In genomic region chr7:116863168-116863670, GRCh38 we compare ENCODE assay signal across 8 cellular contexts. TPM values are rescaled to one million over a fixed set of nuclear protein-coding genes. Genes with fewer than 3 reads are reported as not detected.
DNase-seq lines count a peak whose midpoint lies in the region; ATAC-seq and TF ChIP-seq lines count a peak whose summit lies in the region.

No MANE protein-coding gene starts in this region.

- H3K4me1 ChIP-seq in mucosa of stomach (ENCODE audit: control insufficient read depth, insufficient read depth, low read length) (peaks cover 5% of the 10 kb centered on the region), aorta (ENCODE audit: control insufficient read depth in 1 of 2, insufficient read depth in 2 of 2, low read length in 2 of 2) (peaks cover 0 to 5% of the 10 kb centered on the region in 2 donors)

- H3K4me3 ChIP-seq in GM12865 (ENCODE audit: low read depth, low read length) = peak overlapping the region; percentile 90
- peak overlapping the region; percentile 78 for H3K4me3 ChIP-seq in epithelial cell of esophagus (ENCODE audit: low read length)
- H3K4me3 ChIP-seq in mucosa of stomach (ENCODE audit: low read length) = peak overlapping the region; percentile 76
- peak overlapping the region; percentile 75 to 95 for H3K4me3 ChIP-seq in aorta (ENCODE audit: low read length in 2 of 2)

- 0% methylated on average over 15 of the region's 15 CpGs for WGBS in aorta, 2 donors

- peak overlapping the region; percentile 93 for H3K9ac ChIP-seq in mucosa of stomach (ENCODE audit: low read length)

- DNase-seq in A172 (ENCODE audit: low spot score) = peak; percentile 8
- DNase-seq in GM12865 (ENCODE audit: low read depth) = peak; percentile 19
- peak; percentile 11 for DNase-seq in epithelial cell of esophagus (ENCODE audit: low read depth)
- no peak for DNase-seq in aorta

- H3K27me3 ChIP-seq in mucosa of stomach (ENCODE audit: control insufficient read depth, insufficient read depth, low read length) (no peaks in the 10 kb centered on the region), aorta (ENCODE audit: control insufficient read depth in 1 of 2, insufficient read depth in 2 of 2, low read length in 1 of 2) (no peaks in the 10 kb centered on the region)

- H3K27ac ChIP-seq in aorta (ENCODE audit: low read depth in 1 of 2, low read length in 2 of 2) = peak overlapping the region; percentile 80 to 87

- intact Hi-C loops in aorta (cut with DNase I) = no loop called here

- peak; percentile 7 for ATAC-seq in HG03432 (IDR thresholded peaks at IDR 0.05; ENCODE audit: unreplicated experiment)
- peak; percentile 44 for ATAC-seq in SK-N-SH treated with all-trans-retinoic acid at 6 μM for 48 hours
- ATAC-seq in aorta (ENCODE audit: low FRiP score) = no peak
- ATAC-seq in GM19328 (IDR thresholded peaks at IDR 0.05; ENCODE audit: unreplicated experiment) = no peak

- TF ChIP-seq CTCF in GM12865 (IDR thresholded peaks at IDR 0.05; ENCODE audit: insufficient read depth, low read depth, low read length, missing control alignments) (no peak), epithelial cell of esophagus (IDR thresholded peaks at IDR 0.05; ENCODE audit: insufficient read depth, low read depth, low read length, missing control alignments) (no peak)

- H3K9me3 ChIP-seq in mucosa of stomach (ENCODE audit: control insufficient read depth, low read length) (no peaks in the 10 kb centered on the region), aorta (ENCODE audit: control insufficient read depth, low read length) (no peaks in the 10 kb centered on the region)

- H3K36me3 ChIP-seq in mucosa of stomach (ENCODE audit: control insufficient read depth, insufficient read depth, low read length) = no peaks in the 10 kb centered on the region
- H3K36me3 ChIP-seq in aorta (ENCODE audit: control insufficient read depth in 1 of 2, insufficient read depth in 2 of 2, low read length in 1 of 2) = no peaks in the 10 kb centered on the region

TF ChIP-seq in SK-N-SH treated with all-trans-retinoic acid at 6 μM for 48 hours, 23 proteins besides CTCF, POLR2A, EP300 and RAD21:
- TF ChIP-seq PATZ1 (CRISPR knock-in tag; IDR thresholded peaks at IDR 0.05; ENCODE audit: borderline replicate concordance) (peak; percentile 63; the same call in 1 of the 2 replicates), TOX (CRISPR knock-in tag; IDR thresholded peaks at IDR 0.05; ENCODE audit: borderline replicate concordance) (no peak)

RNA-seq across cellular contexts. Expression of gene CAPZA2, which starts 0.8 kb away (rescaled TPM):
- total RNA-seq in A172 (2014; rRNA removed; shearing (Covaris generic)) = 201 and 225 TPM in 2 replicates
- total RNA-seq in aorta = 100 to 1,000 TPM; 256 to 345 TPM
- 100 to 1,000 TPM in 1 of 2 donors, 10 to 100 TPM in 1; 91.1 to 147 TPM for polyA plus RNA-seq in aorta

Comparison
In these comparisons a context has a peak if more than half of its experiments do, and no peak if none do; other contexts are left out.
1. DNase-seq: peak in A172 (single experiment), GM12865 (single experiment) and epithelial cell of esophagus (single experiment); none in aorta (0 of 2).
2. ATAC-seq: peak in HG03432 (single experiment) and SK-N-SH treated with all-trans-retinoic acid at 6 μM for 48 hours (single experiment); none in aorta (single experiment) and GM19328 (single experiment).
3. Peak in every context shown above with its lines, with median percentiles within 50 percentile points of each other: H3K4me3 ChIP-seq.